Comparison of ENCODE assay signal across 15 cellular contexts in the genomic region with DNA sequence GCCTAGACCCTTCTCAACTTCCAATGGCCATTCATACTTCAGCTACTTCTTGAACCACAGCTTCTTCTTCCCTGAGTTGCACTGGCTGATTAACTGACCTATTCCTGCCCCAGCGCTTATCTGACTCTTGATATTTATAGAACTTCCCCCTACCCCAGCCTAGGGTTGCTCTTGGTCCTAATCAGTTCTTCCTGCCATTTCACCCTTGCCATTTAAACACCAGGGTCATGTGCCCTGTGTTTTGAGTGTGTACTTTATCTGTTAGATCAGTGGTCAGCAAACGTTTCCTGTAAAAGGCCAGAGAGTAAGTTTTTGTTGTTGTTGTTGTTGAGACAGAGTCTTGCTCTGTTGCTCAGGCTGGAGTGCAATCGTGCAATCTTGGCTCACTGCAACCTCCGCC.
DNase-seq lines count a peak whose midpoint lies in the region; ATAC-seq, FAIRE-seq and TF ChIP-seq lines count a peak whose summit lies in the region.
"Had no signal": no experiment of that assay in that cellular context is flagged by ENCODE, and none has a peak within 500 bp of the region (broad histone marks: within the 10 kb centered on the region; RNA-seq: fewer than 3 reads in every experiment).

No MANE protein-coding gene starts in this region.

- BruUV-seq in K562 (replicated peaks; lab: Mats Ljungman, UMichigan), result no TSS peak

- H3K4me1 ChIP-seq in K562 (replicated peaks in 1 of 2; ENCODE audit: control insufficient read depth in 2 of 2, insufficient read depth in 2 of 2, low read length in 2 of 2), result no peaks in the 10 kb centered on the region; a peak in 2 of 5 replicates

- no peak overlapping the region for H2AFZ ChIP-seq in K562 (ENCODE audit: low read depth, low read length)
- H2AFZ ChIP-seq: GM23248 had no signal

- no peak for TF ChIP-seq POLR2A in K562 (conservative IDR thresholded peaks at IDR 0.05)

- no peaks in the 10 kb centered on the region for H3K27me3 Mint-ChIP-seq in stimulated activated naive CD8-positive, alpha-beta T cell treated with anti-CD3 and anti-CD28 coated beads, Interleukin-15, amount 100 ng/mL, for 72 hours
- H3K27me3 Mint-ChIP-seq in T-helper 17 cell (no peaks in the 10 kb centered on the region), natural killer cell (ENCODE audit: low read depth in 2 of 2) (no peaks in the 10 kb centered on the region)
- no peaks in the 10 kb centered on the region for H3K27me3 Mint-ChIP-seq in activated CD8-positive, alpha-beta memory T cell treated with anti-CD3 and anti-CD28 coated beads, Interleukin-2, amount 10 ng/mL, durations not matched to agents 7 days and 5 days

- TF ChIP-seq EP300 in K562 (IDR thresholded peaks at IDR 0.05; ENCODE audit: low read length), result no peak

- peaks cover 0 to 15% of the 10 kb centered on the region in 2 experiments; a peak in 2 of 5 replicates for H3K27me3 ChIP-seq in K562 (ENCODE audit: control insufficient read depth in 2 of 2, insufficient read depth in 2 of 2, low read length in 2 of 2)

- H3K9me1 ChIP-seq in K562 (ENCODE audit: control insufficient read depth, insufficient read depth, low read length), result no peaks in the 10 kb centered on the region

- H3K27ac Mint-ChIP-seq in stimulated activated naive CD8-positive, alpha-beta T cell treated with anti-CD3 and anti-CD28 coated beads, Interleukin-15, amount 100 ng/mL, for 72 hours, result peak overlapping the region; percentile 4 to 72
- H3K27ac Mint-ChIP-seq in T-helper 17 cell (peak overlapping the region; percentile 5), natural killer cell (no peak overlapping the region)
- no peak overlapping the region for H3K27ac Mint-ChIP-seq in activated CD8-positive, alpha-beta memory T cell treated with anti-CD3 and anti-CD28 coated beads, Interleukin-2, amount 10 ng/mL, durations not matched to agents 7 days and 5 days

- H3K36me3 ChIP-seq in K562 (ENCODE audit: control insufficient read depth, insufficient read depth, low read length), result no peaks in the 10 kb centered on the region

- POLR2A ChIA-PET in K562 (lab: Yijun Ruan, JAX), result no interaction called here

- no peaks in the 10 kb centered on the region for H3K79me2 ChIP-seq in K562 (ENCODE audit: control insufficient read depth, insufficient read depth, low read length)

- no peak for TF ChIP-seq RAD21 in K562 (CRISPR knock-in tag; conservative IDR thresholded peaks at IDR 0.05 in 1 of 2, IDR thresholded peaks at IDR 0.05 in 1 of 2)

- H3K36me3 Mint-ChIP-seq in T-helper 17 cell (ENCODE audit: low read depth), result peaks cover 10% of the 10 kb centered on the region
- H3K36me3 Mint-ChIP-seq in activated CD8-positive, alpha-beta memory T cell treated with anti-CD3 and anti-CD28 coated beads, Interleukin-2, amount 10 ng/mL, durations not matched to agents 7 days and 5 days, result no peaks in the 10 kb centered on the region
- H3K36me3 Mint-ChIP-seq in natural killer cell, result no peaks in the 10 kb centered on the region

- H3K9ac ChIP-seq in K562 (ENCODE audit: insufficient read depth in 1 of 2, low read depth in 2 of 2, low read length in 2 of 2), result no peak overlapping the region
- H3K9ac ChIP-seq: GM23248 had no signal

- ATAC-seq in stimulated activated naive CD8-positive, alpha-beta T cell treated with anti-CD3 and anti-CD28 coated beads, Interleukin-15, amount 100 ng/mL, for 72 hours, result no peak
- ATAC-seq in stimulated activated naive CD8-positive, alpha-beta T cell treated with anti-CD3 and anti-CD28 coated beads, Interleukin-15, Interleukin-2, amounts not matched to agents 100 U/mL and 50 U/mL, for 24 hours, result no peak
- no peak for ATAC-seq in T-helper 17 cell
- no peak for ATAC-seq in K562
- ATAC-seq in activated CD8-positive, alpha-beta memory T cell treated with anti-CD3 and anti-CD28 coated beads, Interleukin-2, amount 10 ng/mL, durations not matched to agents 7 days and 5 days, result no peak
- no peak for ATAC-seq in GM21723 (IDR thresholded peaks at IDR 0.05; ENCODE audit: unreplicated experiment)
- no peak for ATAC-seq in natural killer cell

- CTCF ChIA-PET in K562 (lab: Yijun Ruan, JAX; ENCODE audit: low intra/inter-chr PET ratio), result no interaction called here
- CTCF ChIA-PET in activated CD8-positive, alpha-beta memory T cell treated with anti-CD3 and anti-CD28 coated beads, Interleukin-2, amount 10 ng/mL, durations not matched to agents 7 days and 5 days (lab: Charles Lee), result no interaction called here

- in situ Hi-C loops in K562 (cut with MboI), result no loop called here

- no peak overlapping the region for H3K4me2 ChIP-seq in K562 (ENCODE audit: insufficient read depth, low read length)

- no peak for FAIRE-seq in K562 (lab: Jason Lieb, UNC)
- FAIRE-seq: GM19239 had no signal

- H4K20me1 ChIP-seq in K562 (replicated peaks; ENCODE audit: control insufficient read depth, insufficient read depth, low read length), result no peaks in the 10 kb centered on the region

- peaks cover 0 to 1% of the 10 kb centered on the region in 2 donors for H3K9me3 Mint-ChIP-seq in stimulated activated naive CD8-positive, alpha-beta T cell treated with anti-CD3 and anti-CD28 coated beads, Interleukin-15, amount 100 ng/mL, for 72 hours
- H3K9me3 Mint-ChIP-seq in activated CD8-positive, alpha-beta memory T cell treated with anti-CD3 and anti-CD28 coated beads, Interleukin-2, amount 10 ng/mL, durations not matched to agents 7 days and 5 days (ENCODE audit: low read depth), result no peaks in the 10 kb centered on the region
- peaks cover 0 to 2% of the 10 kb centered on the region in 2 donors for H3K9me3 Mint-ChIP-seq in natural killer cell
- H3K9me3 Mint-ChIP-seq: CD8-positive, alpha-beta memory T cell; H9 had no signal

- H3K9me3 ChIP-seq in T-helper 17 cell (ENCODE audit: control insufficient read depth, low read length, poor library complexity, severe bottlenecking) (no peaks in the 10 kb centered on the region), K562 (replicated peaks; ENCODE audit: control insufficient read depth, insufficient read depth, low read depth, low read length) (no peaks in the 10 kb centered on the region)

- WGBS in K562 (ENCODE audit: insufficient coverage, low coverage, missing lambda C conversion rate), result 0% methylated on average over 3 of the region's 4 CpGs

- H3K4me3 Mint-ChIP-seq in stimulated activated naive CD8-positive, alpha-beta T cell treated with anti-CD3 and anti-CD28 coated beads, Interleukin-15, amount 100 ng/mL, for 72 hours, result no peak overlapping the region
- no peak overlapping the region for H3K4me3 Mint-ChIP-seq in T-helper 17 cell
- H3K4me3 Mint-ChIP-seq in activated CD8-positive, alpha-beta memory T cell treated with anti-CD3 and anti-CD28 coated beads, Interleukin-2, amount 10 ng/mL, durations not matched to agents 7 days and 5 days, result no peak overlapping the region
- H3K4me3 Mint-ChIP-seq in natural killer cell, result no peak overlapping the region
- H3K4me3 Mint-ChIP-seq: CD8-positive, alpha-beta memory T cell; H9 had no signal

- TF ChIP-seq CTCF in K562 (IDR thresholded peaks at IDR 0.05 in 2 of 3, conservative IDR thresholded peaks at IDR 0.05 in 1 of 3; ENCODE audit: insufficient read depth in 2 of 3, low read depth in 1 of 3, low read length in 3 of 3) (no peak), natural killer cell (IDR thresholded peaks at IDR 0.05) (no peak)

- H3K27ac ChIP-seq in K562 (ENCODE audit: extremely low read depth, low read depth, low read length), result no peak overlapping the region
- H3K27ac ChIP-seq: 22Rv1, GM23248 had no signal

- no peak for DNase-seq in stimulated activated naive CD8-positive, alpha-beta T cell treated with anti-CD3 and anti-CD28 coated beads, Interleukin-15, amount 100 ng/mL, for 72 hours
- DNase-seq in stimulated activated naive CD8-positive, alpha-beta T cell treated with anti-CD3 and anti-CD28 coated beads, Interleukin-15, Interleukin-2, amounts not matched to agents 100 U/mL and 50 U/mL, for 24 hours, result no peak
- no peak for DNase-seq in T-helper 17 cell
- no peak for DNase-seq in K562 (ENCODE audit: extremely low read depth in 1 of 4, low spot score in 3 of 4)
- DNase-seq in activated CD8-positive, alpha-beta memory T cell treated with anti-CD3 and anti-CD28 coated beads, Interleukin-2, amount 10 ng/mL, durations not matched to agents 7 days and 5 days, result no peak
- DNase-seq in natural killer cell, result no peak
- DNase-seq in NCI-H510A (lab: John Stamatoyannopoulos, UW), result no peak
- DNase-seq: CD8-positive, alpha-beta memory T cell; DMS53; GF-D8; GM23248; H9 had no signal

- no peak overlapping the region for H3K4me3 ChIP-seq in K562
- H3K4me3 ChIP-seq: GM23248 had no signal

- intact Hi-C loops in K562 (cut with micrococcal nuclease), result no loop called here
- intact Hi-C loops in natural killer cell (cut with micrococcal nuclease), result no loop called here

- H3K4me1 Mint-ChIP-seq in stimulated activated naive CD8-positive, alpha-beta T cell treated with anti-CD3 and anti-CD28 coated beads, Interleukin-15, amount 100 ng/mL, for 72 hours, result no peaks in the 10 kb centered on the region
- peaks cover 8% of the 10 kb centered on the region for H3K4me1 Mint-ChIP-seq in T-helper 17 cell
- H3K4me1 Mint-ChIP-seq in activated CD8-positive, alpha-beta memory T cell treated with anti-CD3 and anti-CD28 coated beads, Interleukin-2, amount 10 ng/mL, durations not matched to agents 7 days and 5 days, result peaks cover 4% of the 10 kb centered on the region
- H3K4me1 Mint-ChIP-seq in natural killer cell, result peaks cover 9 to 15% of the 10 kb centered on the region in 2 donors

TF ChIP-seq in K562, 482 proteins besides CTCF, POLR2A, EP300 and RAD21:
- TF ChIP-seq NR2C2 (CRISPR knock-in tag; IDR thresholded peaks at IDR 0.05), result no peak
- peak; percentile 51; the same call in 1 of the 2 replicates for TF ChIP-seq NR2C2 (tag; IDR thresholded peaks at IDR 0.05)
- TF ChIP-seq, protein P1, sequence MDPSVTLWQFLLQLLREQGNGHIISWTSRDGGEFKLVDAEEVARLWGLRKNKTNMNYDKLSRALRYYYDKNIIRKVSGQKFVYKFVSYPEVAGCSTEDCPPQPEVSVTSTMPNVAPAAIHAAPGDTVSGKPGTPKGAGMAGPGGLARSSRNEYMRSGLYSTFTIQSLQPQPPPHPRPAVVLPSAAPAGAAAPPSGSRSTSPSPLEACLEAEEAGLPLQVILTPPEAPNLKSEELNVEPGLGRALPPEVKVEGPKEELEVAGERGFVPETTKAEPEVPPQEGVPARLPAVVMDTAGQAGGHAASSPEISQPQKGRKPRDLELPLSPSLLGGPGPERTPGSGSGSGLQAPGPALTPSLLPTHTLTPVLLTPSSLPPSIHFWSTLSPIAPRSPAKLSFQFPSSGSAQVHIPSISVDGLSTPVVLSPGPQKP (CRISPR knock-in tag; IDR thresholded peaks at IDR 0.05), result no peak
- TF ChIP-seq HMG20B (CRISPR knock-in tag; IDR thresholded peaks at IDR 0.05), result no peak
- TF ChIP-seq MEF2D (tag; conservative IDR thresholded peaks at IDR 0.05; ENCODE audit: low read depth), result peak; percentile 83; the same call in 1 of the 2 replicates
- 0 out of 2 replicates have a peak, but pooled peaks have one; percentile 28 for TF ChIP-seq FOXJ2 (tag; IDR thresholded peaks at IDR 0.05)

Comparison
In these comparisons a context has a peak if more than half of its experiments do, and no peak if none do; other contexts are left out.
1. H3K27ac Mint-ChIP-seq: peak in stimulated activated naive CD8-positive, alpha-beta T cell treated with anti-CD3 and anti-CD28 coated beads, Interleukin-15, amount 100 ng/mL, for 72 hours (2 of 2) and T-helper 17 cell (single experiment); none in activated CD8-positive, alpha-beta memory T cell treated with anti-CD3 and anti-CD28 coated beads, Interleukin-2, amount 10 ng/mL, durations not matched to agents 7 days and 5 days (single experiment) and natural killer cell (0 of 2).